ENCODE assay signal across 19 cellular contexts in the genomic region with DNA sequence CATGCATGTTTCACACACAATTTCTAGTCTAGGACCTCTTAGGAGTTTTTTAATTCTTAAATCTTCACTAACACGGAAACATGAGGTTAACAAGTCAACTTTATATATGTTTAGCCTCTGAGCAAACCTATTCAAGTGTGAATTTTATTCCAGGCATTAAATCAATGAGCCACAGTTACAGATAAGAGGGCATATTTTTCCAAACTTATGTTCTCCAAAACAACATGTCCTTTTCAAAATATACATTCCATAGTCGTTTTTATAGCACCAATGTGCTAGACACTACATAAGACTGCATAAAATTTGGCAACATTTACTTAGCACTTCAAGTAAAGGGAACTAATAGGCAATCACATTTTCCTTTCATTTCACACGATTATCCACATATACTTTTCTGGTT. TPM values are rescaled to one million over a fixed set of nuclear protein-coding genes. Genes with fewer than 3 reads are reported as not detected.
DNase-seq lines count a peak whose midpoint lies in the region; ATAC-seq, FAIRE-seq and TF ChIP-seq lines count a peak whose summit lies in the region.
"Had no signal": no experiment of that assay in that cellular context is flagged by ENCODE, and none has a peak within 500 bp of the region (broad histone marks: within the 10 kb centered on the region; RNA-seq: fewer than 3 reads in every experiment).

No MANE protein-coding gene starts in this region.

- no peaks in the 10 kb centered on the region for H3K27me3 Mint-ChIP-seq in CD4-positive, alpha-beta T cell
- H3K27me3 Mint-ChIP-seq in chondrocyte (ENCODE audit: low read depth) = no peaks in the 10 kb centered on the region

- no peaks in the 10 kb centered on the region for H3F3A ChIP-seq in Loucy (ENCODE audit: low read depth)

- H3K9me3 ChIP-seq in CD4-positive, alpha-beta T cell (ENCODE audit: control insufficient read depth, low read length) = no peaks in the 10 kb centered on the region
- H3K9me3 ChIP-seq in Loucy (ENCODE audit: insufficient read depth, low read depth, low read length) (no peaks in the 10 kb centered on the region), gastrocnemius medialis (no peaks in the 10 kb centered on the region), kidney (ENCODE audit: control insufficient read depth in 1 of 2, low read length in 2 of 2) (no peaks in the 10 kb centered on the region)
- H3K9me3 ChIP-seq: SK-N-SH had no signal

- peak overlapping the region; percentile 61 for H3K4me3 Mint-ChIP-seq in CD4-positive, alpha-beta T cell
- no peak overlapping the region for H3K4me3 Mint-ChIP-seq in chondrocyte (ENCODE audit: unreplicated experiment)
- H3K4me3 Mint-ChIP-seq: activated CD8-positive, alpha-beta T cell treated with anti-CD3 and anti-CD28 coated beads, Interleukin-2, amount 10 ng/mL, durations not matched to agents 7 days and 5 days; H9; nephron progenitor cell had no signal

- peak overlapping the region; percentile 87 for H3K4me2 ChIP-seq in Loucy (ENCODE audit: low read depth, low read length, poor library complexity, severe bottlenecking)

- TF ChIP-seq CTCF in CD4-positive, alpha-beta T cell (IDR thresholded peaks at IDR 0.05) = no peak
- TF ChIP-seq CTCF in Loucy (conservative IDR thresholded peaks at IDR 0.05; ENCODE audit: low read length) = no peak
- TF ChIP-seq CTCF in chondrocyte (IDR thresholded peaks at IDR 0.05) = no peak
- no peak for TF ChIP-seq CTCF in gastrocnemius medialis (IDR thresholded peaks at IDR 0.05 in 4 of 5, conservative IDR thresholded peaks at IDR 0.05 in 1 of 5)
- no peak for TF ChIP-seq CTCF in kidney (IDR thresholded peaks at IDR 0.05; ENCODE audit: borderline replicate concordance, extremely low read depth, insufficient read depth)

- no peak overlapping the region for H2AFZ ChIP-seq in Loucy (ENCODE audit: low read length)

- ATAC-seq in CD4-positive, alpha-beta T cell (ENCODE audit: poor library complexity) = no peak
- ATAC-seq in gastrocnemius medialis (no peak), GM18858 (IDR thresholded peaks at IDR 0.05; ENCODE audit: unreplicated experiment) (no peak)
- ATAC-seq: activated CD8-positive, alpha-beta T cell treated with anti-CD3 and anti-CD28 coated beads, Interleukin-2, amount 10 ng/mL, durations not matched to agents 7 days and 5 days had no signal

- H3K36me3 ChIP-seq in Loucy (ENCODE audit: insufficient read depth, low read length) (no peaks in the 10 kb centered on the region), gastrocnemius medialis (no peaks in the 10 kb centered on the region), kidney (ENCODE audit: control insufficient read depth in 1 of 2, insufficient read depth in 2 of 2, low read length in 2 of 2) (no peaks in the 10 kb centered on the region)

- intact Hi-C loops in CD4-positive, alpha-beta T cell (cut with DNase I, micrococcal nuclease) = loop anchor here in 1 of 2 experiments (5.0 kb wide), 1 partner anchor 101 kb away; a partner anchor contains a TSS
- intact Hi-C loops in gastrocnemius medialis (cut with DNase I; ENCODE audit: low total_unique reads) = loop anchor here (5.0 to 10.0 kb wide), 2 partner anchors 394 to 1378 kb away; no protein-coding TSS in a partner anchor
- intact Hi-C loops in kidney (cut with DNase I) = no loop called here

- H3K4me1 ChIP-seq in Loucy (ENCODE audit: insufficient read depth, low read length, poor library complexity, severe bottlenecking) = peaks cover 76% of the 10 kb centered on the region
- H3K4me1 ChIP-seq in gastrocnemius medialis = peaks cover 77 to 96% of the 10 kb centered on the region in 2 donors
- H3K4me1 ChIP-seq in kidney (ENCODE audit: control insufficient read depth in 1 of 2, insufficient read depth in 1 of 2, low read depth in 1 of 2, low read length in 2 of 2) = peaks cover 25 to 58% of the 10 kb centered on the region in 2 donors

- H3K9me2 ChIP-seq in Loucy (replicated peaks; ENCODE audit: low read depth, low read length) = no peaks in the 10 kb centered on the region
- H3K9me2 ChIP-seq: SK-N-SH had no signal

- CTCF ChIA-PET in CD4-positive, alpha-beta T cell (lab: Charles Lee) = no interaction called here

- peaks cover 24% of the 10 kb centered on the region for H3K36me3 Mint-ChIP-seq in CD4-positive, alpha-beta T cell (ENCODE audit: low read depth)
- H3K36me3 Mint-ChIP-seq in chondrocyte (ENCODE audit: low read depth) = no peaks in the 10 kb centered on the region

- H3K9me3 Mint-ChIP-seq in CD4-positive, alpha-beta T cell = no peaks in the 10 kb centered on the region
- no peaks in the 10 kb centered on the region for H3K9me3 Mint-ChIP-seq in chondrocyte (ENCODE audit: low read depth)
- H3K9me3 Mint-ChIP-seq: activated T-helper 2 cell treated with anti-CD3 and anti-CD28 coated beads, Interferon-gamma antibody, Interleukin-2, Interleukin-4, amounts not matched to agents 10 μg/mL and 5 μg/mL and 100 μg/mL, durations not matched to agents 14 hours and 24 hours and 36 hours; nephron progenitor cell had no signal

- no peak for FAIRE-seq in kidney (lab: Jason Lieb, UNC)

- H3K9ac ChIP-seq in Loucy (ENCODE audit: low read depth, low read length, poor library complexity, severe bottlenecking) = peak overlapping the region; percentile 0
- H3K9ac ChIP-seq in kidney (ENCODE audit: low read length in 2 of 2) = no peak overlapping the region
- H3K9ac ChIP-seq: SK-N-SH had no signal

- TF ChIP-seq POLR2A in gastrocnemius medialis (IDR thresholded peaks at IDR 0.05) = no peak

- peaks cover 88% of the 10 kb centered on the region for H3K4me1 Mint-ChIP-seq in CD4-positive, alpha-beta T cell (ENCODE audit: low read depth)
- H3K4me1 Mint-ChIP-seq in chondrocyte (ENCODE audit: low read depth) = peaks cover 92% of the 10 kb centered on the region

- peak overlapping the region; percentile 90 for H3K27ac Mint-ChIP-seq in CD4-positive, alpha-beta T cell
- H3K27ac Mint-ChIP-seq in chondrocyte (ENCODE audit: unreplicated experiment) = peak overlapping the region; percentile 78
- H3K27ac Mint-ChIP-seq: activated CD8-positive, alpha-beta T cell treated with anti-CD3 and anti-CD28 coated beads, Interleukin-2, amount 10 ng/mL, durations not matched to agents 7 days and 5 days; activated T-helper 2 cell treated with anti-CD3 and anti-CD28 coated beads, Interferon-gamma antibody, Interleukin-2, Interleukin-4, amounts not matched to agents 10 μg/mL and 5 μg/mL and 100 μg/mL, durations not matched to agents 14 hours and 24 hours and 36 hours had no signal

- H3K4me3 ChIP-seq in Loucy (ENCODE audit: low read length, poor library complexity, severe bottlenecking) = peak overlapping the region; percentile 98
- peak overlapping the region in 2 of 4 donors; percentile 7 to 8 for H3K4me3 ChIP-seq in gastrocnemius medialis
- H3K4me3 ChIP-seq in kidney (ENCODE audit: low read length in 2 of 2) = no peak overlapping the region
- H3K4me3 ChIP-seq: lung had no signal

- H4K20me1 ChIP-seq in Loucy (ENCODE audit: insufficient read depth, low read length, poor library complexity, severe bottlenecking) = peaks cover 89% of the 10 kb centered on the region

- in situ Hi-C loops in gastrocnemius medialis (cut with MboI; ENCODE audit: low sequenced_read_pairs in 4 of 4) = loop anchor here in 1 of 4 donors (25.0 kb wide), 1 partner anchor 1826 kb away; a partner anchor contains a TSS

- POLR2A ChIA-PET in CD4-positive, alpha-beta T cell (lab: Charles Lee) = no interaction called here

- no peak overlapping the region for H3K27ac ChIP-seq in CD4-positive, alpha-beta T cell (ENCODE audit: low read depth, low read length)
- H3K27ac ChIP-seq in gastrocnemius medialis = peak overlapping the region; percentile 76 to 98 (median 88)
- H3K27ac ChIP-seq in kidney (ENCODE audit: low read depth in 2 of 2, low read length in 2 of 2) = peak overlapping the region in 1 of 2 donors; percentile 35

- DNase-seq in CD4-positive, alpha-beta T cell = no peak
- DNase-seq in chondrocyte (ENCODE audit: low spot score) = no peak
- DNase-seq in gastrocnemius medialis = no peak
- no peak for DNase-seq in kidney
- DNase-seq in NCI-H2107 treated with DMSO at 0.1 percent for 48 hours (lab: John Stamatoyannopoulos, UW; ENCODE audit: unreplicated experiment) = no peak
- DNase-seq: activated CD8-positive, alpha-beta T cell treated with anti-CD3 and anti-CD28 coated beads, Interleukin-2, amount 10 ng/mL, durations not matched to agents 7 days and 5 days; C1 segment of cervical spinal cord; dorsolateral prefrontal cortex; H9; NCI-H1417; NCI-H446 treated with DMSO at 0.1 percent for 48 hours; nephron progenitor cell; SK-N-SH; stimulated activated CD4-positive, alpha-beta T cell treated with anti-CD3 and anti-CD28 coated beads, Interleukin-2, amount 100 ng/mL, for 24 hours had no signal

- no peaks in the 10 kb centered on the region for H3K27me3 ChIP-seq in CD4-positive, alpha-beta T cell (ENCODE audit: control insufficient read depth, insufficient read depth, low read length)
- H3K27me3 ChIP-seq in Loucy (ENCODE audit: insufficient read depth, low read length, poor library complexity, severe bottlenecking) = no peaks in the 10 kb centered on the region
- H3K27me3 ChIP-seq in gastrocnemius medialis = no peaks in the 10 kb centered on the region
- H3K27me3 ChIP-seq: dorsolateral prefrontal cortex had no signal

- H3K79me2 ChIP-seq in Loucy (ENCODE audit: insufficient read depth, low read length) = peaks cover 100% of the 10 kb centered on the region

RNA-seq across cellular contexts. Expression of a gene that starts 6.5 kb away (rescaled TPM):
- total RNA-seq in CD4-positive, alpha-beta T cell = 10 to 100 TPM; 22.6 to 24.4 TPM
- 39.6 to 48.3 TPM (median 43.8 TPM) in 3 replicates for total RNA-seq in chondrocyte
- 100 to 1,000 TPM in 1 of 4 donors, 10 to 100 TPM in 3; 45.7 to 121 (median 71.4) TPM for total RNA-seq in gastrocnemius medialis
- 69.5 TPM for total RNA-seq in kidney
- polyA plus RNA-seq in kidney (ENCODE audit: insufficient read depth, low read depth, low replicate concordance) = 23.5 TPM

RNA-seq across cellular contexts. Expression of a gene that starts 53.8 kb away (rescaled TPM):
- total RNA-seq in CD4-positive, alpha-beta T cell = not detected
- total RNA-seq in chondrocyte (3.6 to 5.3 TPM (median 4.1 TPM) in 3 replicates), gastrocnemius medialis (under 1 TPM in 1 of 4 donors, not detected in 3; 0.02 TPM), kidney (not detected)
- 0.06 TPM for polyA plus RNA-seq in kidney (ENCODE audit: insufficient read depth, low read depth, low replicate concordance)
- total RNA-seq: activated CD8-positive, alpha-beta T cell treated with anti-CD3 and anti-CD28 coated beads, Interleukin-2, amount 10 ng/mL, durations not matched to agents 7 days and 5 days; activated T-helper 2 cell treated with anti-CD3 and anti-CD28 coated beads, Interferon-gamma antibody, Interleukin-2, Interleukin-4, amounts not matched to agents 10 μg/mL and 5 μg/mL and 100 μg/mL, durations not matched to agents 14 hours and 24 hours and 36 hours; Daoy had no signal
